38 cellular contexts compared by ENCODE assay signal in the genomic region with DNA sequence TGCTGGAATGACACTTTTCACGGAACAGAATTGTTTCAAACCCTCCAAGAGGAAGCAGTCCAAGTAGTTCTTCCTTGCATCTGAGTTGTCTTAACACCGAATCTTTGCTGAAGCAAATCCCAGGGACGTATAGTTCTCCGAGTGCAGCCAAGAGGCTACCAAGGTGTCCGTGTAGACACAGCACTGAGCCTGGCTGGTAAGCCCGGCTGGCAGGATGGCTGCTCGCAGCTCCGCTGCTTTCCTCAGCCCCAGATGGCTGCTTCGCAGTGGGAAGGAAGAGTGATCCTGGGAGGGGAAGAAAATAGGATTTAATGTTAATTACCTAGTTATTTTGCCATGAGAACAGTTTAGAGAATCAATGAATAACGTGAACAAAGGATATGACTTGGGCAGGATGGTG.
"Had no signal": no experiment of that assay in that cellular context is flagged by ENCODE, and none has a peak within 500 bp of the region (broad histone marks: within the 10 kb centered on the region; RNA-seq: fewer than 3 reads in every experiment).

No MANE protein-coding gene starts in this region.

- H3K27ac Mint-ChIP-seq: activated B cell treated with CpG ODN at 0.5 μM for 24 hours; activated CD4-positive, alpha-beta T cell treated with anti-CD3 and anti-CD28 coated beads, Interleukin-2, amount 10 ng/mL, durations not matched to agents 24 days and 14 days; activated CD8-positive, alpha-beta T cell treated with anti-CD3 and anti-CD28 coated beads for 36 hours; activated naive CD4-positive, alpha-beta T cell treated with anti-CD3 and anti-CD28 coated beads for 36 hours; activated naive CD4-positive, alpha-beta T cell treated with anti-CD3 and anti-CD28 coated beads, Interleukin-2, amount 50 U/mL, for 72 hours; activated naive CD8-positive, alpha-beta T cell treated with anti-CD3 and anti-CD28 coated beads for 36 hours; activated T-cell treated with anti-CD3 and anti-CD28 coated beads, Interleukin-2, amount 50 U/mL, for 72 hours; activated T-helper 1 cell treated with anti-CD3 and anti-CD28 coated beads, Interleukin-12 subunit alpha, Interleukin-12 subunit beta, Interleukin-2, Interleukin-4 antibody, amounts not matched to agents 30 ng/mL and 10 ng/mL and 1 ng/mL, durations not matched to agents 14 hours and 24 hours and 36 hours; activated T-helper 17 cell treated with anti-CD3 and anti-CD28 coated beads, Interleukin-2, amount 50 U/mL, for 72 hours; T-helper 1 cell treated with Interleukin-12 subunit alpha and Interleukin-12 subunit beta and Interleukin-4 antibody, amounts not matched to agents 30 μg/mL and 1 μg/mL, for 36 hours; T-helper 2 cell treated with Interferon-gamma antibody and Interleukin-4, amounts not matched to agents 5 μg/mL and 100 μg/mL, for 36 hours had no signal

- H3K4me1 ChIP-seq: adrenal gland, breast epithelium had no signal

- H3K9me3 ChIP-seq: adrenal gland, body of pancreas, breast epithelium had no signal

- H3K36me3 ChIP-seq: adrenal gland, brain microvascular endothelial cell, breast epithelium had no signal

- H3K27ac ChIP-seq: adrenal gland, body of pancreas, brain microvascular endothelial cell, breast epithelium, VCaP had no signal

- H3K4me3 ChIP-seq: adrenal gland, body of pancreas, breast epithelium had no signal

- FAIRE-seq: astrocyte, TTC549 had no signal

- ATAC-seq: activated CD8-positive, alpha-beta T cell treated with anti-CD3 and anti-CD28 coated beads for 36 hours; activated naive CD4-positive, alpha-beta T cell treated with anti-CD3 and anti-CD28 coated beads, Interleukin-2, amount 50 U/mL, for 72 hours; activated T-cell treated with anti-CD3 and anti-CD28 coated beads, Interleukin-2, amount 50 U/mL, for 4 hours; activated T-cell treated with anti-CD3 and anti-CD28 coated beads, Interleukin-2, amount 50 U/mL, for 72 hours; activated T-helper 17 cell treated with anti-CD3 and anti-CD28 coated beads, Interleukin-2, amount 50 U/mL, for 72 hours; body of pancreas had no signal

- H3K9me3 Mint-ChIP-seq: activated B cell treated with CpG ODN at 0.5 μM for 24 hours; activated CD4-positive, alpha-beta T cell treated with anti-CD3 and anti-CD28 coated beads, Interleukin-2, amount 10 ng/mL, durations not matched to agents 24 days and 14 days; activated CD8-positive, alpha-beta T cell treated with anti-CD3 and anti-CD28 coated beads for 36 hours; activated naive CD4-positive, alpha-beta T cell treated with anti-CD3 and anti-CD28 coated beads for 36 hours; activated naive CD4-positive, alpha-beta T cell treated with anti-CD3 and anti-CD28 coated beads, Interleukin-2, amount 50 U/mL, for 72 hours; activated naive CD8-positive, alpha-beta T cell treated with anti-CD3 and anti-CD28 coated beads for 36 hours; activated T-cell treated with anti-CD3 and anti-CD28 coated beads, Interleukin-2, amount 50 U/mL, for 4 hours; activated T-cell treated with anti-CD3 and anti-CD28 coated beads, Interleukin-2, amount 50 U/mL, for 72 hours; activated T-helper 1 cell treated with anti-CD3 and anti-CD28 coated beads, Interleukin-12 subunit alpha, Interleukin-12 subunit beta, Interleukin-2, Interleukin-4 antibody, amounts not matched to agents 30 ng/mL and 10 ng/mL and 1 ng/mL, durations not matched to agents 14 hours and 24 hours and 36 hours; activated T-helper 17 cell treated with anti-CD3 and anti-CD28 coated beads, Interleukin-2, amount 50 U/mL, for 72 hours; central memory CD8-positive, alpha-beta T cell; T-helper 1 cell treated with Interleukin-12 subunit alpha and Interleukin-12 subunit beta and Interleukin-4 antibody, amounts not matched to agents 30 μg/mL and 1 μg/mL, for 36 hours; T-helper 2 cell treated with Interferon-gamma antibody and Interleukin-4, amounts not matched to agents 5 μg/mL and 100 μg/mL, for 36 hours had no signal

- H3K4me3 Mint-ChIP-seq: activated B cell treated with CpG ODN at 0.5 μM for 24 hours; activated CD4-positive, alpha-beta T cell treated with anti-CD3 and anti-CD28 coated beads, Interleukin-2, amount 10 ng/mL, durations not matched to agents 24 days and 14 days; activated CD8-positive, alpha-beta T cell treated with anti-CD3 and anti-CD28 coated beads for 36 hours; activated naive CD4-positive, alpha-beta T cell treated with anti-CD3 and anti-CD28 coated beads for 36 hours; activated naive CD8-positive, alpha-beta T cell treated with anti-CD3 and anti-CD28 coated beads for 36 hours; activated T-cell treated with anti-CD3 and anti-CD28 coated beads, Interleukin-2, amount 50 U/mL, for 4 hours; activated T-cell treated with anti-CD3 and anti-CD28 coated beads, Interleukin-2, amount 50 U/mL, for 72 hours; activated T-helper 1 cell treated with anti-CD3 and anti-CD28 coated beads, Interleukin-12 subunit alpha, Interleukin-12 subunit beta, Interleukin-2, Interleukin-4 antibody, amounts not matched to agents 30 ng/mL and 10 ng/mL and 1 ng/mL, durations not matched to agents 14 hours and 24 hours and 36 hours; activated T-helper 17 cell treated with anti-CD3 and anti-CD28 coated beads, Interleukin-2, amount 50 U/mL, for 72 hours; central memory CD8-positive, alpha-beta T cell; T-helper 1 cell treated with Interleukin-12 subunit alpha and Interleukin-12 subunit beta and Interleukin-4 antibody, amounts not matched to agents 30 μg/mL and 1 μg/mL, for 36 hours; T-helper 2 cell treated with Interferon-gamma antibody and Interleukin-4, amounts not matched to agents 5 μg/mL and 100 μg/mL, for 36 hours had no signal

- H3K27me3 ChIP-seq: adrenal gland, body of pancreas, breast epithelium had no signal

- DNase-seq: activated B cell treated with CpG ODN at 0.5 μM for 24 hours; activated CD4-positive, alpha-beta T cell treated with anti-CD3 and anti-CD28 coated beads for 4 hours; activated CD4-positive, alpha-beta T cell treated with anti-CD3 and anti-CD28 coated beads, Interleukin-2, amount 10 ng/mL, durations not matched to agents 24 days and 14 days; activated CD4-positive, alpha-beta T cell treated with anti-CD3 and anti-CD28 coated beads, Interleukin-2, amount 50 U/mL, for 1 hour; activated CD4-positive, alpha-beta T cell treated with anti-CD3 and anti-CD28 coated beads, Interleukin-2, amount 50 U/mL, for 4 hours; activated CD4-positive, CD25-positive, alpha-beta regulatory T cell treated with anti-CD3 and anti-CD28 coated beads, Interleukin-2, amount 50 U/mL, for 72 hours; activated CD8-positive, alpha-beta memory T cell treated with anti-CD3 and anti-CD28 coated beads, Interleukin-2, amount 50 U/mL, for 4 hours; activated CD8-positive, alpha-beta T cell treated with anti-CD3 and anti-CD28 coated beads for 36 hours; activated effector memory CD4-positive, alpha-beta T cell treated with anti-CD3 and anti-CD28 coated beads, Interleukin-2, amount 50 U/mL, for 16 hours; activated gamma-delta T cell treated with Interleukin-2 at 50 U/mL for 16 hours; activated naive CD4-positive, alpha-beta T cell; activated naive CD4-positive, alpha-beta T cell treated with anti-CD3 and anti-CD28 coated beads for 36 hours; activated naive CD4-positive, alpha-beta T cell treated with anti-CD3 and anti-CD28 coated beads, Interleukin-2, amount 50 U/mL, for 16 hours; activated naive CD8-positive, alpha-beta T cell treated with anti-CD3 and anti-CD28 coated beads for 36 hours; activated T-cell treated with anti-CD3 and anti-CD28 coated beads for 4 hours; activated T-cell treated with anti-CD3 and anti-CD28 coated beads, Interleukin-2, amount 50 U/mL, for 1 hour; activated T-cell treated with anti-CD3 and anti-CD28 coated beads, Interleukin-2, amount 50 U/mL, for 4 hours; activated T-cell treated with anti-CD3 and anti-CD28 coated beads, Interleukin-2, amount 50 U/mL, for 72 hours; adrenal gland; amniotic stem cell; aorta; body of pancreas; brain microvascular endothelial cell; caudate nucleus; cerebellar nuclear complex; T-helper 1 cell; T-helper 2 cell; T-helper 9 cell had no signal

- H3K36me3 Mint-ChIP-seq: activated naive CD4-positive, alpha-beta T cell treated with anti-CD3 and anti-CD28 coated beads, Interleukin-2, amount 50 U/mL, for 72 hours; activated naive CD8-positive, alpha-beta T cell treated with anti-CD3 and anti-CD28 coated beads for 36 hours had no signal

- H3K4me1 Mint-ChIP-seq: activated CD4-positive, alpha-beta T cell treated with anti-CD3 and anti-CD28 coated beads, Interleukin-2, amount 10 ng/mL, durations not matched to agents 24 days and 14 days; activated naive CD8-positive, alpha-beta T cell treated with anti-CD3 and anti-CD28 coated beads for 36 hours; activated T-helper 17 cell treated with anti-CD3 and anti-CD28 coated beads, Interleukin-2, amount 50 U/mL, for 72 hours; central memory CD8-positive, alpha-beta T cell had no signal

- H3K27me3 Mint-ChIP-seq: activated T-helper 17 cell treated with anti-CD3 and anti-CD28 coated beads, Interleukin-2, amount 50 U/mL, for 72 hours had no signal
